Comparison of ENCODE assay signal across 36 cellular contexts in genomic region chr5:69505306-69505705, GRCh38. TPM values are rescaled to one million over a fixed set of nuclear protein-coding genes. Genes with fewer than 3 reads are reported as not detected.
DNase-seq lines count a peak whose midpoint lies in the region; ATAC-seq, FAIRE-seq and TF ChIP-seq lines count a peak whose summit lies in the region.
"Had no signal": no experiment of that assay in that cellular context is flagged by ENCODE, and none has a peak within 500 bp of the region (broad histone marks: within the 10 kb centered on the region; RNA-seq: fewer than 3 reads in every experiment).

No MANE protein-coding gene starts in this region.

- H3K4me2 ChIP-seq in HepG2 (ENCODE audit: low read depth, low read length): no peak overlapping the region
- no peak overlapping the region for H3K4me2 ChIP-seq in A549
- H3K4me2 ChIP-seq in K562 (ENCODE audit: insufficient read depth, low read length): no peak overlapping the region
- H3K4me2 ChIP-seq: BLaER1; BLaER1 treated with 17β-estradiol and CSF1 and Interleukin-3, amounts not matched to agents 10 nM and 100 nM had no signal

- H3K27ac Mint-ChIP-seq in endodermal cell: no peak overlapping the region
- H3K27ac Mint-ChIP-seq: B cell; CD14-positive monocyte; CD4-positive, alpha-beta memory T cell; CD4-positive, alpha-beta T cell; CD4-positive, CD25-positive, alpha-beta regulatory T cell; CD8-positive, alpha-beta memory T cell; CD8-positive, alpha-beta T cell had no signal

- H3K4me3 Mint-ChIP-seq in endodermal cell: no peak overlapping the region
- H3K4me3 Mint-ChIP-seq: B cell; CD14-positive monocyte; CD4-positive, alpha-beta memory T cell; CD4-positive, alpha-beta T cell; CD4-positive, CD25-positive, alpha-beta regulatory T cell; CD8-positive, alpha-beta memory T cell; CD8-positive, alpha-beta T cell had no signal

- H3K4me3 ChIP-seq in HepG2 (replicated peaks in 1 of 3; ENCODE audit: insufficient read depth in 1 of 3, low read depth in 2 of 3, low read length in 3 of 3) (no peak overlapping the region), right lobe of liver (no peak overlapping the region), A549 (no peak overlapping the region), K562 (no peak overlapping the region), endodermal cell (ENCODE audit: low read length) (peak overlapping the region; percentile 30)
- H3K4me3 ChIP-seq: BLaER1; BLaER1 treated with 17β-estradiol and CSF1 and Interleukin-3, amounts not matched to agents 10 nM and 100 nM had no signal

- CTCF ChIA-PET in HepG2 (lab: Yijun Ruan, JAX; ENCODE audit: low intra/inter-chr PET ratio, low total read pairs) (no interaction called here), A549 (lab: Yijun Ruan, JAX) (no interaction called here), K562 (lab: Yijun Ruan, JAX; ENCODE audit: low intra/inter-chr PET ratio) (no interaction called here)

- TF ChIP-seq POLR2A in HepG2 (IDR thresholded peaks at IDR 0.05; ENCODE audit: insufficient read depth in 1 of 2, low read depth in 2 of 2, low read length in 2 of 2) (no peak), right lobe of liver (IDR thresholded peaks at IDR 0.05) (no peak), A549 (IDR thresholded peaks at IDR 0.05; ENCODE audit: low read length) (no peak), K562 (conservative IDR thresholded peaks at IDR 0.05) (no peak)

- WGBS in HepG2 (ENCODE audit: low lambda C conversion rate): 97% methylated on average over 1 of the region's 1 CpG
- WGBS in right lobe of liver (ENCODE audit: insufficient coverage, low coverage, low lambda C conversion rate, missing lambda C conversion rate): 86% methylated on average over 1 of the region's 1 CpG
- WGBS in A549 (ENCODE audit: missing lambda C conversion rate): 87% methylated on average over 1 of the region's 1 CpG
- WGBS in K562 (ENCODE audit: insufficient coverage, low coverage, missing lambda C conversion rate): 22% methylated on average over 1 of the region's 1 CpG
- 100% methylated on average over 1 of the region's 1 CpG; no CpG with 5 or more reads in 1 of the 2 experiments for WGBS in endodermal cell (ENCODE audit: insufficient coverage in 1 of 2, insufficient read length in 1 of 2), 2 experiments

- H3K27me3 Mint-ChIP-seq in endodermal cell (ENCODE audit: insufficient read depth): no peaks in the 10 kb centered on the region

- H3K9me3 ChIP-seq in HepG2 (ENCODE audit: low read length) (no peaks in the 10 kb centered on the region), right lobe of liver (no peaks in the 10 kb centered on the region), A549 (no peaks in the 10 kb centered on the region), K562 (replicated peaks; ENCODE audit: control insufficient read depth, insufficient read depth, low read depth, low read length) (no peaks in the 10 kb centered on the region), endodermal cell (ENCODE audit: control insufficient read depth, low read length) (peaks cover 8% of the 10 kb centered on the region)
- H3K9me3 ChIP-seq: BE2C; BLaER1; BLaER1 treated with 17β-estradiol and CSF1 and Interleukin-3, amounts not matched to agents 10 nM and 100 nM; Caco-2 had no signal

- H3K27me3 ChIP-seq in HepG2 (ENCODE audit: control insufficient read depth in 1 of 2, insufficient read depth in 2 of 2, low read length in 2 of 2) (no peaks in the 10 kb centered on the region; a peak in 1 of 5 replicates), right lobe of liver (no peaks in the 10 kb centered on the region), K562 (ENCODE audit: control insufficient read depth in 2 of 2, insufficient read depth in 2 of 2, low read length in 2 of 2) (peaks cover 11 to 15% of the 10 kb centered on the region in 2 experiments), endodermal cell (ENCODE audit: control insufficient read depth, insufficient read depth, low read length, poor library complexity, severe bottlenecking) (no peaks in the 10 kb centered on the region)
- H3K27me3 ChIP-seq: BLaER1; BLaER1 treated with 17β-estradiol and CSF1 and Interleukin-3, amounts not matched to agents 10 nM and 100 nM had no signal

- peaks cover 53% of the 10 kb centered on the region for H3K36me3 Mint-ChIP-seq in endodermal cell (ENCODE audit: low read depth)
- H3K36me3 Mint-ChIP-seq: CD14-positive monocyte; CD4-positive, alpha-beta memory T cell; CD4-positive, CD25-positive, alpha-beta regulatory T cell; CD8-positive, alpha-beta memory T cell; CD8-positive, alpha-beta T cell had no signal

- POLR2A ChIA-PET in HepG2 (lab: Yijun Ruan, JAX) (interaction anchor here (1.4 kb wide), 1 partner anchor 12 kb away, joined by 4 read pairs; no protein-coding TSS in a partner anchor), A549 (lab: Yijun Ruan, JAX) (no interaction called here), K562 (lab: Yijun Ruan, JAX) (interaction anchor here (0.7 to 2.3 kb wide), 2 partner anchors 11 to 428 kb away, joined by 3 to 5 read pairs; no protein-coding TSS in a partner anchor)

- BruUV-seq in HepG2 (replicated peaks; lab: Mats Ljungman, UMichigan): no TSS peak
- BruUV-seq in K562 (replicated peaks; lab: Mats Ljungman, UMichigan): no TSS peak

- TF ChIP-seq RAD21 in HepG2 (CRISPR knock-in tag; IDR thresholded peaks at IDR 0.05) (no peak), A549 (conservative IDR thresholded peaks at IDR 0.05 in 1 of 2, IDR thresholded peaks at IDR 0.05 in 1 of 2) (no peak), K562 (CRISPR knock-in tag; conservative IDR thresholded peaks at IDR 0.05 in 1 of 2, IDR thresholded peaks at IDR 0.05 in 1 of 2) (no peak)

- H3K79me2 ChIP-seq in HepG2 (ENCODE audit: insufficient read depth, low read length): peaks cover 36% of the 10 kb centered on the region
- H3K79me2 ChIP-seq in K562 (ENCODE audit: control insufficient read depth, insufficient read depth, low read length): no peaks in the 10 kb centered on the region

- in situ Hi-C loops in HepG2 (cut with HindIII; ENCODE audit: extremely low pct_ligation_motif_present, low pct_unique_long_range_greater_than_20kb) (no loop called here), K562 (cut with MboI) (no loop called here)

- H3K27ac ChIP-seq in HepG2 (ENCODE audit: extremely low read length, insufficient read depth, low read length): no peak overlapping the region
- no peak overlapping the region for H3K27ac ChIP-seq in right lobe of liver
- H3K27ac ChIP-seq in A549: no peak overlapping the region
- no peak overlapping the region for H3K27ac ChIP-seq in K562 (ENCODE audit: extremely low read depth, low read depth, low read length)
- no peak overlapping the region for H3K27ac ChIP-seq in endodermal cell (ENCODE audit: low read depth, low read length)
- H3K27ac ChIP-seq: 22Rv1; BLaER1; BLaER1 treated with 17β-estradiol and CSF1 and Interleukin-3, amounts not matched to agents 10 nM and 100 nM; C4-2B had no signal

- H2AFZ ChIP-seq in HepG2 (ENCODE audit: low read length) (no peak overlapping the region), K562 (ENCODE audit: low read depth, low read length) (no peak overlapping the region)

- peaks cover 38% of the 10 kb centered on the region for H3K4me1 Mint-ChIP-seq in endodermal cell
- H3K4me1 Mint-ChIP-seq: B cell; CD4-positive, alpha-beta memory T cell; CD4-positive, CD25-positive, alpha-beta regulatory T cell; CD8-positive, alpha-beta memory T cell had no signal

- intact Hi-C loops in HepG2 (cut with micrococcal nuclease; ENCODE audit: unreplicated experiment) (no loop called here), right lobe of liver (cut with DNase I) (no loop called here), K562 (cut with micrococcal nuclease) (no loop called here)

- no peaks in the 10 kb centered on the region for H3K9me3 Mint-ChIP-seq in endodermal cell
- H3K9me3 Mint-ChIP-seq: CD4-positive, alpha-beta memory T cell; CD4-positive, alpha-beta T cell; CD4-positive, CD25-positive, alpha-beta regulatory T cell; CD8-positive, alpha-beta memory T cell; CD8-positive, alpha-beta T cell had no signal

- H3K9ac ChIP-seq in HepG2 (ENCODE audit: insufficient read depth, low read depth, low read length) (no peak overlapping the region), K562 (ENCODE audit: insufficient read depth in 1 of 2, low read depth in 2 of 2, low read length in 2 of 2) (no peak overlapping the region), endodermal cell (ENCODE audit: extremely low read depth, low read length, poor library complexity, severe bottlenecking) (no peak overlapping the region)
- H3K9ac ChIP-seq: BLaER1; BLaER1 treated with 17β-estradiol and CSF1 and Interleukin-3, amounts not matched to agents 10 nM and 100 nM had no signal

- no peak for DNase-seq in HepG2 (ENCODE audit: low spot score)
- DNase-seq in right lobe of liver: no peak
- no peak for DNase-seq in A549 (ENCODE audit: low read depth in 1 of 2, low spot score in 1 of 2)
- no peak for DNase-seq in K562 (ENCODE audit: extremely low read depth in 1 of 4, low spot score in 3 of 4)
- DNase-seq in endodermal cell: no peak
- DNase-seq in inferior parietal cortex (ENCODE audit: extremely low spot score): no peak
- DNase-seq in RKO (ENCODE audit: low spot score): no peak
- DNase-seq in NCI-H2107 (lab: John Stamatoyannopoulos, UW): no peak
- DNase-seq: 8988T; ACHN; AML-193; BE2C; C1 segment of cervical spinal cord; Caco-2; Calu3; CD4-positive, alpha-beta memory T cell; CD4-positive, alpha-beta T cell; CD4-positive, CD25-positive, alpha-beta regulatory T cell; CD8-positive, alpha-beta memory T cell; CD8-positive, alpha-beta T cell; COR-L47; DMS 273 treated with DMSO at 0.1 percent for 48 hours; DMS153; DMS53; DMS79; DMS79 treated with DMSO at 0.1 percent for 48 hours; DND-41; EL had no signal

- no peak for TF ChIP-seq CTCF in HepG2 (CRISPR knock-in tag; IDR thresholded peaks at IDR 0.05)
- no peak for TF ChIP-seq CTCF in right lobe of liver (IDR thresholded peaks at IDR 0.05)
- no peak for TF ChIP-seq CTCF in A549 (IDR thresholded peaks at IDR 0.05)
- no peak for TF ChIP-seq CTCF in K562 (IDR thresholded peaks at IDR 0.05 in 2 of 3, conservative IDR thresholded peaks at IDR 0.05 in 1 of 3; ENCODE audit: insufficient read depth in 2 of 3, low read depth in 1 of 3, low read length in 3 of 3)
- TF ChIP-seq CTCF in endodermal cell (conservative IDR thresholded peaks at IDR 0.05): no peak

- ATAC-seq in HepG2: no peak
- no peak for ATAC-seq in right lobe of liver
- no peak for ATAC-seq in A549
- ATAC-seq in K562: no peak
- ATAC-seq: CD8-positive, alpha-beta T cell had no signal

- H3K4me1 ChIP-seq in HepG2 (ENCODE audit: insufficient read depth, low read length) (peaks cover 37% of the 10 kb centered on the region), right lobe of liver (peaks cover 0 to 28% (median 5%) of the 10 kb centered on the region in 4 donors), A549 (peaks cover 31% of the 10 kb centered on the region), K562 (replicated peaks in 1 of 2; ENCODE audit: control insufficient read depth in 2 of 2, insufficient read depth in 2 of 2, low read length in 2 of 2) (no peaks in the 10 kb centered on the region; a peak in 1 of 5 replicates), endodermal cell (ENCODE audit: control insufficient read depth, insufficient read depth, low read length) (peaks cover 7% of the 10 kb centered on the region)
- H3K4me1 ChIP-seq: BE2C; BLaER1; BLaER1 treated with 17β-estradiol and CSF1 and Interleukin-3, amounts not matched to agents 10 nM and 100 nM had no signal

- peaks cover 3% of the 10 kb centered on the region for H4K20me1 ChIP-seq in HepG2 (ENCODE audit: insufficient read depth, low read length)
- no peaks in the 10 kb centered on the region; the same call in 1 of the 2 replicates for H4K20me1 ChIP-seq in K562 (replicated peaks; ENCODE audit: control insufficient read depth, insufficient read depth, low read length)
- H4K20me1 ChIP-seq: BLaER1; BLaER1 treated with 17β-estradiol and CSF1 and Interleukin-3, amounts not matched to agents 10 nM and 100 nM had no signal

- no peak for FAIRE-seq in HepG2 (lab: Jason Lieb, UNC)
- FAIRE-seq in A549 (lab: Jason Lieb, UNC): no peak
- FAIRE-seq in K562 (lab: Jason Lieb, UNC): no peak
- FAIRE-seq: A204.1, D721Med had no signal

- no peak for TF ChIP-seq EP300 in HepG2 (IDR thresholded peaks at IDR 0.05; ENCODE audit: low read depth in 2 of 2, low read length in 2 of 2)
- TF ChIP-seq EP300 in HepG2 (CRISPR knock-in tag; IDR thresholded peaks at IDR 0.05; ENCODE audit: borderline replicate concordance): no peak
- TF ChIP-seq EP300 in A549 (IDR thresholded peaks at IDR 0.05): no peak
- no peak for TF ChIP-seq EP300 in K562 (IDR thresholded peaks at IDR 0.05; ENCODE audit: low read length)

- no peaks in the 10 kb centered on the region for H3K9me1 ChIP-seq in K562 (ENCODE audit: control insufficient read depth, insufficient read depth, low read length)

- H3K36me3 ChIP-seq in HepG2 (replicated peaks in 1 of 2; ENCODE audit: control insufficient read depth in 1 of 2, insufficient read depth in 2 of 2, low read length in 2 of 2) (peaks cover 8 to 42% of the 10 kb centered on the region in 2 experiments), right lobe of liver (peaks cover 0 to 30% (median 0%) of the 10 kb centered on the region in 4 donors), K562 (ENCODE audit: control insufficient read depth, insufficient read depth, low read length) (no peaks in the 10 kb centered on the region), endodermal cell (ENCODE audit: control insufficient read depth, insufficient read depth, low read length) (peaks cover 57% of the 10 kb centered on the region)
- H3K36me3 ChIP-seq: BE2C; BLaER1; BLaER1 treated with 17β-estradiol and CSF1 and Interleukin-3, amounts not matched to agents 10 nM and 100 nM had no signal

RNA-seq across cellular contexts. Expression of gene OCLN, which starts 12.7 kb away (rescaled TPM):
- total RNA-seq in HepG2 (2016; rRNA removed; fragmentation: Illumina TruSeq; extraction: Trizol) (28.4 and 34.8 TPM in 2 replicates), right lobe of liver (10 to 100 TPM; 28.5 to 73.9 (median 50.8) TPM), K562 (2014; rRNA removed) (0.05 and 0.08 TPM in 2 replicates), K562 (2014; rRNA removed; fragmentation: Illumina TruSeq; extraction: Trizol) (0.22 and 0.29 TPM in 2 replicates), K562 (2015; rRNA removed; fragmentation: Illumina TruSeq; extraction: Trizol) (0.23 and 0.29 TPM in 2 replicates), K562 (2021) (0.27 and 0.29 TPM in 2 replicates), endodermal cell (100 to 1,000 TPM; 117 to 124 TPM)
- total RNA-seq in HepG2 (2016; cell fraction: cytosol; rRNA removed; fragmentation: Illumina TruSeq; extraction: Trizol; ENCODE audit: low read depth): 5.7 and 5.8 TPM in 2 replicates
- 28.2 and 35.4 TPM in 2 replicates for total RNA-seq in HepG2 (2016; cell fraction: insoluble cytoplasmic fraction; rRNA removed; fragmentation: Illumina TruSeq; extraction: Trizol)
- total RNA-seq in HepG2 (2016; cell fraction: membrane; rRNA removed; fragmentation: Illumina TruSeq; extraction: Trizol): 10.6 and 11.6 TPM in 2 replicates
- 43.9 and 47.4 TPM in 2 replicates for total RNA-seq in HepG2 (2016; cell fraction: nucleus; rRNA removed; fragmentation: Illumina TruSeq; extraction: Trizol)
- polyA plus RNA-seq in HepG2 (2011; rRNA removed) (24.1 and 26.2 TPM in 2 replicates), A549 (2011; rRNA removed) (49.8 and 54.1 TPM in 2 replicates), A549 (2017; fragmentation: RNase III; extraction: RNeasy Plus Mini Kit Qiagen cat#74134 plus additional on column Dnase treatment) (10.7 to 12.7 TPM (median 11.4 TPM) in 3 replicates), K562 (2011; rRNA removed) (0.09 and 0.15 TPM in 2 replicates), K562 (2014; fragmentation: Illumina TruSeq; extraction: Trizol) (0.03 and 0.06 TPM in 2 replicates), K562 (2014; fragmentation: Nextera tagmentation; extraction: Ambion mirVana) (under 1 TPM; 0.06 to 0.08 TPM), K562 (2014; rRNA removed) (0.19 and 0.22 TPM in 2 replicates)
- polyA plus RNA-seq in HepG2 (2011; cell fraction: cytosol; rRNA removed): 15.0 and 25.5 TPM in 2 replicates
- 10.5 and 13.3 TPM in 2 replicates for polyA plus RNA-seq in HepG2 (2011; cell fraction: nucleus; rRNA removed)
- polyA plus RNA-seq in HepG2 (2012): 22.7 and 27.5 TPM in 2 replicates
- 1.5 and 1.9 TPM in 2 replicates for polyA plus RNA-seq in HepG2 (2016; cell fraction: cytosol; fragmentation: Illumina TruSeq; extraction: Trizol; ENCODE audit: low read depth)
- polyA plus RNA-seq in HepG2 (2016; cell fraction: insoluble cytoplasmic fraction; fragmentation: Illumina TruSeq; extraction: Trizol; ENCODE audit: low read depth): 14.0 and 16.6 TPM in 2 replicates
- polyA plus RNA-seq in HepG2 (2016; cell fraction: membrane; fragmentation: Illumina TruSeq; extraction: Trizol; ENCODE audit: low read depth): 2.9 TPM in 2 replicates
- polyA plus RNA-seq in HepG2 (2016; cell fraction: nucleus; fragmentation: Illumina TruSeq; extraction: Trizol; ENCODE audit: insufficient read depth, low read depth): 32.0 and 39.4 TPM in 2 replicates
- polyA minus RNA-seq in HepG2 (2011; rRNA and poly(A)+ RNA removed; ENCODE audit: low replicate concordance): 1.1 and 68.4 TPM in 2 replicates
- 54.6 and 70.8 TPM in 2 replicates for polyA minus RNA-seq in HepG2 (2011; cell fraction: cytosol; rRNA and poly(A)+ RNA removed)
- 58.3 and 68.8 TPM in 2 replicates for polyA minus RNA-seq in HepG2 (2011; cell fraction: nucleus; rRNA and poly(A)+ RNA removed)
- polyA plus RNA-seq in A549 (2012; cell fraction: cytosol; rRNA removed): 4.9 and 6.3 TPM in 2 replicates
- polyA plus RNA-seq in A549 (2012; cell fraction: nucleus; rRNA removed): 3.3 and 4.7 TPM in 2 replicates
- 58.5 and 62.7 TPM in 2 replicates for polyA minus RNA-seq in A549 (2011; rRNA and poly(A)+ RNA removed)
- 0.58 and 2.8 TPM in 2 replicates for total RNA-seq in K562 (2011; cell fraction: chromatin; rRNA removed; ENCODE audit: low replicate concordance)
- 0.33 and 0.53 TPM in 2 replicates for total RNA-seq in K562 (2011; cell fraction: nucleolus; rRNA removed)
- total RNA-seq in K562 (2011; cell fraction: nucleoplasm; rRNA removed): 1.4 and 2.7 TPM in 2 replicates
- polyA plus RNA-seq in K562 (2011; cell fraction: cytosol; rRNA removed): 0.01 and 0.03 TPM in 2 replicates
- 0.11 and 0.20 TPM in 2 replicates for polyA plus RNA-seq in K562 (2011; cell fraction: nucleus; rRNA removed)
- 0.09 and 0.11 TPM in 2 replicates for polyA plus RNA-seq in K562 (2012)
- 0.39 and 0.42 TPM in 2 replicates for polyA minus RNA-seq in K562 (2011; rRNA and poly(A)+ RNA removed)
- polyA minus RNA-seq in K562 (2011; cell fraction: cytosol; rRNA and poly(A)+ RNA removed): 0.19 TPM in 1 of 2 replicates, not detected in the other
- polyA minus RNA-seq in K562 (2011; cell fraction: nucleus; rRNA and poly(A)+ RNA removed): 0.40 and 0.44 TPM in 2 replicates
- 22.9 TPM for polyA plus RNA-seq in endodermal cell (2013, experiment 1 of 2)
- 22.1 TPM for polyA plus RNA-seq in endodermal cell (2013, experiment 2 of 2)

RNA-seq across cellular contexts. Expression of gene GTF2H2C, which starts 54.7 kb away (rescaled TPM):
- total RNA-seq in HepG2 (2016; rRNA removed; fragmentation: Illumina TruSeq; extraction: Trizol) (62.9 and 72.3 TPM in 2 replicates), right lobe of liver (10 to 100 TPM; 11.8 to 17.2 (median 13.4) TPM), K562 (2014; rRNA removed) (55.6 and 67.3 TPM in 2 replicates), K562 (2014; rRNA removed; fragmentation: Illumina TruSeq; extraction: Trizol) (107 and 117 TPM in 2 replicates), K562 (2015; rRNA removed; fragmentation: Illumina TruSeq; extraction: Trizol) (107 and 108 TPM in 2 replicates), K562 (2021) (54.9 and 59.6 TPM in 2 replicates), endodermal cell (10 to 100 TPM; 47.9 to 48.5 TPM)
- 24.7 and 25.5 TPM in 2 replicates for total RNA-seq in HepG2 (2016; cell fraction: cytosol; rRNA removed; fragmentation: Illumina TruSeq; extraction: Trizol; ENCODE audit: low read depth)
- total RNA-seq in HepG2 (2016; cell fraction: insoluble cytoplasmic fraction; rRNA removed; fragmentation: Illumina TruSeq; extraction: Trizol): 65.2 and 65.9 TPM in 2 replicates
- total RNA-seq in HepG2 (2016; cell fraction: membrane; rRNA removed; fragmentation: Illumina TruSeq; extraction: Trizol): 38.8 and 43.4 TPM in 2 replicates
- 44.6 and 54.6 TPM in 2 replicates for total RNA-seq in HepG2 (2016; cell fraction: nucleus; rRNA removed; fragmentation: Illumina TruSeq; extraction: Trizol)
- polyA plus RNA-seq in HepG2 (2011; rRNA removed) (24.7 and 29.7 TPM in 2 replicates), A549 (2011; rRNA removed) (55.8 and 62.6 TPM in 2 replicates), A549 (2017; fragmentation: RNase III; extraction: RNeasy Plus Mini Kit Qiagen cat#74134 plus additional on column Dnase treatment) (45.8 to 51.5 TPM (median 46.8 TPM) in 3 replicates), K562 (2011; rRNA removed) (56.7 and 81.6 TPM in 2 replicates), K562 (2014; fragmentation: Illumina TruSeq; extraction: Trizol) (74.5 and 87.7 TPM in 2 replicates), K562 (2014; fragmentation: Nextera tagmentation; extraction: Ambion mirVana) (100 to 1,000 TPM in 1 of 2 experiments, 10 to 100 TPM in 1; 91.7 to 106 TPM), K562 (2014; rRNA removed) (65.2 and 71.3 TPM in 2 replicates)
- 10.0 and 12.7 TPM in 2 replicates for polyA plus RNA-seq in HepG2 (2011; cell fraction: cytosol; rRNA removed)
- polyA plus RNA-seq in HepG2 (2011; cell fraction: nucleus; rRNA removed): 21.2 and 25.6 TPM in 2 replicates
- 21.4 and 34.4 TPM in 2 replicates for polyA plus RNA-seq in HepG2 (2012)
- 8.4 and 10.8 TPM in 2 replicates for polyA plus RNA-seq in HepG2 (2016; cell fraction: cytosol; fragmentation: Illumina TruSeq; extraction: Trizol; ENCODE audit: low read depth)
- polyA plus RNA-seq in HepG2 (2016; cell fraction: insoluble cytoplasmic fraction; fragmentation: Illumina TruSeq; extraction: Trizol; ENCODE audit: low read depth): 69.3 and 73.5 TPM in 2 replicates
- 18.3 and 18.6 TPM in 2 replicates for polyA plus RNA-seq in HepG2 (2016; cell fraction: membrane; fragmentation: Illumina TruSeq; extraction: Trizol; ENCODE audit: low read depth)
- 67.8 and 72.1 TPM in 2 replicates for polyA plus RNA-seq in HepG2 (2016; cell fraction: nucleus; fragmentation: Illumina TruSeq; extraction: Trizol; ENCODE audit: insufficient read depth, low read depth)
- 13.1 and 18.6 TPM in 2 replicates for polyA minus RNA-seq in HepG2 (2011; rRNA and poly(A)+ RNA removed; ENCODE audit: low replicate concordance)
- 10.3 and 12.3 TPM in 2 replicates for polyA minus RNA-seq in HepG2 (2011; cell fraction: cytosol; rRNA and poly(A)+ RNA removed)
- polyA minus RNA-seq in HepG2 (2011; cell fraction: nucleus; rRNA and poly(A)+ RNA removed): 57.2 and 74.0 TPM in 2 replicates
- 16.8 and 19.3 TPM in 2 replicates for polyA plus RNA-seq in A549 (2012; cell fraction: cytosol; rRNA removed)
- polyA plus RNA-seq in A549 (2012; cell fraction: nucleus; rRNA removed): 9.0 and 12.7 TPM in 2 replicates
- polyA minus RNA-seq in A549 (2011; rRNA and poly(A)+ RNA removed): 23.6 and 25.4 TPM in 2 replicates
- 49.2 and 146 TPM in 2 replicates for total RNA-seq in K562 (2011; cell fraction: chromatin; rRNA removed; ENCODE audit: low replicate concordance)
- 35.5 and 36.3 TPM in 2 replicates for total RNA-seq in K562 (2011; cell fraction: nucleolus; rRNA removed)
- total RNA-seq in K562 (2011; cell fraction: nucleoplasm; rRNA removed): 69.7 and 140 TPM in 2 replicates
- 23.3 and 29.0 TPM in 2 replicates for polyA plus RNA-seq in K562 (2011; cell fraction: cytosol; rRNA removed)
- 36.3 and 36.8 TPM in 2 replicates for polyA plus RNA-seq in K562 (2011; cell fraction: nucleus; rRNA removed)
- 33.6 and 50.9 TPM in 2 replicates for polyA plus RNA-seq in K562 (2012)
- 64.3 and 65.9 TPM in 2 replicates for polyA minus RNA-seq in K562 (2011; rRNA and poly(A)+ RNA removed)
- polyA minus RNA-seq in K562 (2011; cell fraction: cytosol; rRNA and poly(A)+ RNA removed): 14.9 and 23.0 TPM in 2 replicates
- 36.6 and 60.4 TPM in 2 replicates for polyA minus RNA-seq in K562 (2011; cell fraction: nucleus; rRNA and poly(A)+ RNA removed)
- 40.9 TPM for polyA plus RNA-seq in endodermal cell (2013, experiment 1 of 2)
- polyA plus RNA-seq in endodermal cell (2013, experiment 2 of 2): 41.6 TPM

Comparison
In these comparisons a context has a peak if more than half of its experiments do, and no peak if none do; other contexts are left out.
1. Of the 241 proteins assayed by ChIP-seq in both HepG2 and K562: peak only in HepG2: MAFF and MAFK; only in K562: none; in both: none; in neither: 239.